ENCODE assay signal across 24 cellular contexts in the genomic region with DNA sequence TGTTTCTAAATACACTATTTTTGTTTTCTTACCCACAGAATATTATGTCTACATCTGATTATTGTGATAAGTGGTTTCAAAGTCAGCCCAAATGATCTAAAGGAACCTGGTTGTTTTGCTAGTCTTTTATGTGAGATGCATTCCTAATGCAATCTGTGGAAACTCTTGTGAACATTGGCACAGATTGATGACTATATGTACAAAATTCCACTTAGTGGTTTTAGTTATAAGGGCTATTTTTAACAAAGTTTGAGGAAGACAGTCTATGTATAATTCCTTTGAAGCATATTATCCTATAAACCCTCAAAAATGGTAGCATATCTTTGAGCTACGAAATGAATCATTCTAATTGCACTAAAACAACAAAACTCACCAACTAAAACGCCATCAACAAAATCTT.
A peak's percentile ranks its signal among the peaks of the same experiment; 100 is the strongest.
DNase-seq lines count a peak whose midpoint lies in the region; ATAC-seq and TF ChIP-seq lines count a peak whose summit lies in the region.
"Had no signal": no experiment of that assay in that cellular context is flagged by ENCODE, and none has a peak within 500 bp of the region (broad histone marks: within the 10 kb centered on the region; RNA-seq: fewer than 3 reads in every experiment).

No MANE protein-coding gene starts in this region.

- H3K4me3 Mint-ChIP-seq in activated CD8-positive, alpha-beta T cell treated with anti-CD3 and anti-CD28 coated beads, Interleukin-2, amount 10 ng/mL, durations not matched to agents 7 days and 5 days, result no peak overlapping the region
- H3K4me3 Mint-ChIP-seq: activated CD4-positive, alpha-beta T cell treated with anti-CD3 and anti-CD28 coated beads, Interleukin-2, amount 10 ng/mL, durations not matched to agents 7 days and 5 days; activated naive CD4-positive, alpha-beta T cell treated with anti-CD3 and anti-CD28 coated beads, Interleukin-2, amount 10 ng/mL, durations not matched to agents 7 days and 5 days; activated T-helper 1 cell treated with anti-CD3 and anti-CD28 coated beads, Interleukin-12 subunit alpha, Interleukin-12 subunit beta, Interleukin-2, Interleukin-4 antibody, amounts not matched to agents 30 ng/mL and 10 ng/mL and 1 ng/mL, durations not matched to agents 14 hours and 24 hours and 36 hours; B cell; T-helper 2 cell treated with Interferon-gamma antibody and Interleukin-4, amounts not matched to agents 5 μg/mL and 100 μg/mL, for 36 hours had no signal

- POLR2A ChIA-PET in activated CD8-positive, alpha-beta T cell treated with anti-CD3 and anti-CD28 coated beads, Interleukin-2, amount 10 ng/mL, durations not matched to agents 7 days and 5 days (lab: Charles Lee), result no interaction called here
- POLR2A ChIA-PET in RWPE1 (lab: Yijun Ruan, JAX; ENCODE audit: low non-redundant PET), result no interaction called here

- peaks cover 15% of the 10 kb centered on the region for H3K4me1 ChIP-seq in ACC112 (ENCODE audit: control insufficient read depth, insufficient read depth, low read length, unreplicated experiment)

- no peaks in the 10 kb centered on the region for H3K27me3 Mint-ChIP-seq in activated CD8-positive, alpha-beta T cell treated with anti-CD3 and anti-CD28 coated beads, Interleukin-2, amount 10 ng/mL, durations not matched to agents 7 days and 5 days (ENCODE audit: low read depth)
- H3K27me3 Mint-ChIP-seq: activated CD4-positive, alpha-beta T cell treated with anti-CD3 and anti-CD28 coated beads, Interleukin-2, amount 10 ng/mL, durations not matched to agents 7 days and 5 days; activated naive CD4-positive, alpha-beta T cell treated with anti-CD3 and anti-CD28 coated beads, Interleukin-2, amount 10 ng/mL, durations not matched to agents 7 days and 5 days; B cell; progenitor cell of endocrine pancreas had no signal

- no peaks in the 10 kb centered on the region for H3K79me2 ChIP-seq in ACC112 (ENCODE audit: control insufficient read depth, insufficient read depth, low read length, unreplicated experiment)

- TF ChIP-seq CTCF in astrocyte of the spinal cord (IDR thresholded peaks at IDR 0.05; ENCODE audit: low read depth, low read length) (no peak), fibroblast of villous mesenchyme (IDR thresholded peaks at IDR 0.05; ENCODE audit: insufficient read depth, low read depth, low read length) (no peak), RWPE1 (conservative IDR thresholded peaks at IDR 0.05; ENCODE audit: low read depth) (no peak)

- DNase-seq in LHCN-M2 (ENCODE audit: low read depth), result peak; percentile 53
- DNase-seq in astrocyte of the spinal cord (ENCODE audit: low read depth, low spot score), result peak; percentile 59
- peak; percentile 73 for DNase-seq in fibroblast of villous mesenchyme (ENCODE audit: low read depth)
- no peak for DNase-seq in activated CD8-positive, alpha-beta T cell treated with anti-CD3 and anti-CD28 coated beads, Interleukin-2, amount 10 ng/mL, durations not matched to agents 7 days and 5 days
- no peak for DNase-seq in G401 (ENCODE audit: low spot score)
- no peak for DNase-seq in RWPE1 (ENCODE audit: low spot score)
- DNase-seq: activated CD4-positive, alpha-beta T cell treated with anti-CD3 and anti-CD28 coated beads, Interleukin-2, amount 10 ng/mL, durations not matched to agents 7 days and 5 days; activated naive CD4-positive, alpha-beta T cell treated with anti-CD3 and anti-CD28 coated beads, Interleukin-2, amount 10 ng/mL, durations not matched to agents 7 days and 5 days; aorta; effector CD8-positive, alpha-beta T cell; GOT3; mammary epithelial cell; NCI-H1092; NCI-H187; RPMI8226; sigmoid colon had no signal

- H3K4me1 Mint-ChIP-seq in activated CD8-positive, alpha-beta T cell treated with anti-CD3 and anti-CD28 coated beads, Interleukin-2, amount 10 ng/mL, durations not matched to agents 7 days and 5 days (ENCODE audit: low read depth), result no peaks in the 10 kb centered on the region
- H3K4me1 Mint-ChIP-seq: activated CD4-positive, alpha-beta T cell treated with anti-CD3 and anti-CD28 coated beads, Interleukin-2, amount 10 ng/mL, durations not matched to agents 7 days and 5 days; activated naive CD4-positive, alpha-beta T cell treated with anti-CD3 and anti-CD28 coated beads, Interleukin-2, amount 10 ng/mL, durations not matched to agents 7 days and 5 days; B cell had no signal

- no peak overlapping the region for H3K27ac ChIP-seq in ACC112 (ENCODE audit: low read depth, low read length)
- no peak overlapping the region for H3K27ac ChIP-seq in RWPE1
- H3K27ac ChIP-seq: 22Rv1, sigmoid colon had no signal

- H3K27ac Mint-ChIP-seq in activated CD8-positive, alpha-beta T cell treated with anti-CD3 and anti-CD28 coated beads, Interleukin-2, amount 10 ng/mL, durations not matched to agents 7 days and 5 days, result no peak overlapping the region
- H3K27ac Mint-ChIP-seq: activated CD4-positive, alpha-beta T cell treated with anti-CD3 and anti-CD28 coated beads, Interleukin-2, amount 10 ng/mL, durations not matched to agents 7 days and 5 days; activated naive CD4-positive, alpha-beta T cell treated with anti-CD3 and anti-CD28 coated beads, Interleukin-2, amount 10 ng/mL, durations not matched to agents 7 days and 5 days; activated T-helper 1 cell treated with anti-CD3 and anti-CD28 coated beads, Interleukin-12 subunit alpha, Interleukin-12 subunit beta, Interleukin-2, Interleukin-4 antibody, amounts not matched to agents 30 ng/mL and 10 ng/mL and 1 ng/mL, durations not matched to agents 14 hours and 24 hours and 36 hours; B cell; progenitor cell of endocrine pancreas; T-helper 2 cell treated with Interferon-gamma antibody and Interleukin-4, amounts not matched to agents 5 μg/mL and 100 μg/mL, for 36 hours had no signal

- CTCF ChIA-PET in activated CD8-positive, alpha-beta T cell treated with anti-CD3 and anti-CD28 coated beads, Interleukin-2, amount 10 ng/mL, durations not matched to agents 7 days and 5 days (lab: Charles Lee), result no interaction called here
- CTCF ChIA-PET in RWPE1 (lab: Yijun Ruan, JAX), result no interaction called here

- H3K9me3 Mint-ChIP-seq in activated CD8-positive, alpha-beta T cell treated with anti-CD3 and anti-CD28 coated beads, Interleukin-2, amount 10 ng/mL, durations not matched to agents 7 days and 5 days (ENCODE audit: insufficient read depth), result no peaks in the 10 kb centered on the region
- H3K9me3 Mint-ChIP-seq: activated CD4-positive, alpha-beta T cell treated with anti-CD3 and anti-CD28 coated beads, Interleukin-2, amount 10 ng/mL, durations not matched to agents 7 days and 5 days; activated naive CD4-positive, alpha-beta T cell treated with anti-CD3 and anti-CD28 coated beads, Interleukin-2, amount 10 ng/mL, durations not matched to agents 7 days and 5 days; activated T-helper 1 cell treated with anti-CD3 and anti-CD28 coated beads, Interleukin-12 subunit alpha, Interleukin-12 subunit beta, Interleukin-2, Interleukin-4 antibody, amounts not matched to agents 30 ng/mL and 10 ng/mL and 1 ng/mL, durations not matched to agents 14 hours and 24 hours and 36 hours; T-helper 2 cell treated with Interferon-gamma antibody and Interleukin-4, amounts not matched to agents 5 μg/mL and 100 μg/mL, for 36 hours had no signal

- no peaks in the 10 kb centered on the region for H3K36me3 ChIP-seq in ACC112 (ENCODE audit: insufficient read depth, low read length)
- H3K36me3 ChIP-seq: sigmoid colon had no signal

- H3K27me3 ChIP-seq in ACC112 (ENCODE audit: insufficient read depth, low read length), result no peaks in the 10 kb centered on the region
- H3K27me3 ChIP-seq: sigmoid colon had no signal

- H3K4me3 ChIP-seq in ACC112 (ENCODE audit: low read depth, low read length), result peak overlapping the region; percentile 18; the same call in 1 of the 2 replicates
- no peak overlapping the region for H3K4me3 ChIP-seq in astrocyte of the spinal cord (ENCODE audit: low read depth, low read length)
- H3K4me3 ChIP-seq in fibroblast of villous mesenchyme (ENCODE audit: low read depth, low read length), result no peak overlapping the region
- H3K4me3 ChIP-seq: sigmoid colon had no signal

- H3K36me3 Mint-ChIP-seq in activated CD8-positive, alpha-beta T cell treated with anti-CD3 and anti-CD28 coated beads, Interleukin-2, amount 10 ng/mL, durations not matched to agents 7 days and 5 days (ENCODE audit: low read depth), result no peaks in the 10 kb centered on the region
- H3K36me3 Mint-ChIP-seq: activated naive CD4-positive, alpha-beta T cell treated with anti-CD3 and anti-CD28 coated beads, Interleukin-2, amount 10 ng/mL, durations not matched to agents 7 days and 5 days had no signal

- in situ Hi-C loops in astrocyte of the spinal cord (cut with HindIII; ENCODE audit: low sequenced_read_pairs) (no loop called here), G401 (cut with HindIII; ENCODE audit: low sequenced_read_pairs) (no loop called here)

- H2AFZ ChIP-seq in ACC112 (ENCODE audit: low read length, unreplicated experiment), result peak overlapping the region; percentile 61

- no peak for ATAC-seq in GM21529 (IDR thresholded peaks at IDR 0.05; ENCODE audit: unreplicated experiment)
- no peak for ATAC-seq in activated CD8-positive, alpha-beta T cell treated with anti-CD3 and anti-CD28 coated beads, Interleukin-2, amount 10 ng/mL, durations not matched to agents 7 days and 5 days
- ATAC-seq: esophagus mucosa had no signal

Comparison
In these comparisons a context has a peak if more than half of its experiments do, and no peak if none do; other contexts are left out.
1. DNase-seq: peak in LHCN-M2 (single experiment), astrocyte of the spinal cord (single experiment) and fibroblast of villous mesenchyme (single experiment); none in activated CD8-positive, alpha-beta T cell treated with anti-CD3 and anti-CD28 coated beads, Interleukin-2, amount 10 ng/mL, durations not matched to agents 7 days and 5 days (single experiment), G401 (single experiment) and RWPE1 (single experiment).